Comparison of ENCODE assay signal across 24 cellular contexts in genomic region chr1:85616736-85617135, GRCh38. TPM values are rescaled to one million over a fixed set of nuclear protein-coding genes. Genes with fewer than 3 reads are reported as not detected.
DNase-seq lines count a peak whose midpoint lies in the region; ATAC-seq, FAIRE-seq and TF ChIP-seq lines count a peak whose summit lies in the region.
"Had no signal": no experiment of that assay in that cellular context is flagged by ENCODE, and none has a peak within 500 bp of the region (broad histone marks: within the 10 kb centered on the region; RNA-seq: fewer than 3 reads in every experiment).

No MANE protein-coding gene starts in this region.

- H2AFZ ChIP-seq in endothelial cell of umbilical vein (ENCODE audit: low read depth, low read length): peak overlapping the region; percentile 32
- no peak overlapping the region for H2AFZ ChIP-seq in neuronal stem cell (ENCODE audit: low read length)

- DNase-seq in ascending aorta (ENCODE audit: low spot score in 2 of 2) (no peak), endothelial cell of umbilical vein (ENCODE audit: low read depth, low spot score) (no peak), neuronal stem cell (ENCODE audit: low spot score) (no peak), retina (peak; percentile 22), DMS53 treated with DMSO at 0.1 percent for 48 hours (lab: John Stamatoyannopoulos, UW; ENCODE audit: unreplicated experiment) (no peak), NCI-H510A (lab: John Stamatoyannopoulos, UW) (no peak), midbrain (lab: John Stamatoyannopoulos, UW) (no peak)
- DNase-seq: ACHN; BE2C; C1 segment of cervical spinal cord; CD4-positive, CD25-positive, alpha-beta regulatory T cell; CD8-positive, alpha-beta memory T cell; COR-L47; DMS 273 treated with DMSO at 0.1 percent for 48 hours; DMS53; GM23248; HCEC 1CT had no signal

- no peaks in the 10 kb centered on the region for H3K79me2 ChIP-seq in endothelial cell of umbilical vein (ENCODE audit: control insufficient read depth, insufficient read depth, low read length)

- H3K27ac ChIP-seq in ascending aorta (peak overlapping the region; percentile 9 to 15), endothelial cell of umbilical vein (ENCODE audit: insufficient read depth, low read depth, low read length) (no peak overlapping the region), neuronal stem cell (replicated peaks; ENCODE audit: low read length) (no peak overlapping the region)

- no peak overlapping the region for H2BK5ac ChIP-seq in neuronal stem cell (ENCODE audit: low read length)

- no peak for TF ChIP-seq POLR2A in endothelial cell of umbilical vein (IDR thresholded peaks at IDR 0.05; ENCODE audit: low read depth, low read length)

- no peak overlapping the region for H3K18ac ChIP-seq in neuronal stem cell (ENCODE audit: low read length)

- FAIRE-seq in endothelial cell of umbilical vein (lab: Jason Lieb, UNC): no peak
- FAIRE-seq: A204.1, G401.6, GM12891, GM19239, H54, HepG2 had no signal

- H3K9me1 ChIP-seq in endothelial cell of umbilical vein (replicated peaks; ENCODE audit: control insufficient read depth, extremely low read depth, insufficient read depth, low read length): no peaks in the 10 kb centered on the region

- no CpG with 5 or more reads among the region's 3 CpGs for WGBS in neuronal stem cell (ENCODE audit: extremely low coverage in 2 of 2, insufficient read length in 2 of 2, insufficient replicate concordance in 1 of 2), 2 donors

- H3K4me1 ChIP-seq in ascending aorta (peaks cover 3 to 16% of the 10 kb centered on the region in 2 donors), endothelial cell of umbilical vein (ENCODE audit: control insufficient read depth, extremely low read depth, insufficient read depth, low read length) (peaks cover 10% of the 10 kb centered on the region), neuronal stem cell (ENCODE audit: control insufficient read depth in 2 of 2, insufficient read depth in 1 of 2, low read depth in 1 of 2, low read length in 2 of 2) (peaks cover 3 to 13% of the 10 kb centered on the region in 2 donors)
- H3K4me1 ChIP-seq: BE2C had no signal

- no peak for ATAC-seq in GM19395 (IDR thresholded peaks at IDR 0.05; ENCODE audit: unreplicated experiment)
- ATAC-seq: HepG2 had no signal

- H3K23ac ChIP-seq in neuronal stem cell (ENCODE audit: low read depth, low read length, poor library complexity): no peak overlapping the region

- dilution Hi-C loops in endothelial cell of umbilical vein (cut with MboI; ENCODE audit: extremely low pct_ligation_motif_present, low sequenced_read_pairs): no loop called here

- no TSS peak for BruUV-seq in endothelial cell of umbilical vein (replicated peaks; lab: Mats Ljungman, UMichigan)

- no peaks in the 10 kb centered on the region for H4K20me1 ChIP-seq in endothelial cell of umbilical vein (replicated peaks; ENCODE audit: control insufficient read depth, extremely low read depth, insufficient read depth, low read length)

- TF ChIP-seq CTCF in ascending aorta (IDR thresholded peaks at IDR 0.05) (no peak), endothelial cell of umbilical vein (IDR thresholded peaks at IDR 0.05; ENCODE audit: extremely low read depth in 1 of 2, insufficient read depth in 1 of 2, low read depth in 1 of 2, low read length in 2 of 2) (no peak)

- H3K4ac ChIP-seq in neuronal stem cell (ENCODE audit: low read length): no peak overlapping the region

- intact Hi-C loops in ascending aorta (cut with DNase I): loop anchor here (10.0 kb wide), 1 partner anchor 268 kb away; no protein-coding TSS in a partner anchor
- intact Hi-C loops in endothelial cell of umbilical vein (cut with micrococcal nuclease): loop anchor here (10.0 kb wide), 1 partner anchor 268 kb away; no protein-coding TSS in a partner anchor

- H3K4me3 ChIP-seq in ascending aorta (no peak overlapping the region), endothelial cell of umbilical vein (replicated peaks in 1 of 3; ENCODE audit: insufficient read depth in 1 of 3, low read depth in 1 of 3, low read length in 3 of 3) (no peak overlapping the region), neuronal stem cell (ENCODE audit: low read length in 2 of 2) (no peak overlapping the region)
- H3K4me3 ChIP-seq: GM23248 had no signal

- H2BK120ac ChIP-seq in neuronal stem cell (ENCODE audit: low read depth, low read length): no peak overlapping the region

- H3K36me3 ChIP-seq in ascending aorta (no peaks in the 10 kb centered on the region), endothelial cell of umbilical vein (ENCODE audit: control insufficient read depth in 2 of 2, extremely low read depth in 1 of 2, insufficient read depth in 2 of 2, low read length in 2 of 2) (no peaks in the 10 kb centered on the region), neuronal stem cell (replicated peaks in 1 of 2; ENCODE audit: control insufficient read depth in 2 of 2, insufficient read depth in 2 of 2, low read length in 2 of 2) (no peaks in the 10 kb centered on the region)
- H3K36me3 ChIP-seq: BE2C had no signal

- H4K91ac ChIP-seq in neuronal stem cell (ENCODE audit: low read depth, low read length, poor library complexity): no peak overlapping the region

- no peak overlapping the region for H2BK12ac ChIP-seq in neuronal stem cell (ENCODE audit: low read length)

- H3K9ac ChIP-seq in endothelial cell of umbilical vein (replicated peaks; ENCODE audit: extremely low read depth, insufficient read depth, low read length) (no peak overlapping the region), neuronal stem cell (ENCODE audit: low read depth, low read length, poor library complexity) (no peak overlapping the region)

- H3K4me2 ChIP-seq in endothelial cell of umbilical vein (ENCODE audit: insufficient read depth, low read length): no peak overlapping the region
- no peak overlapping the region for H3K4me2 ChIP-seq in neuronal stem cell (ENCODE audit: insufficient read depth, low read length, poor library complexity, severe bottlenecking)

- POLR2A ChIA-PET in endothelial cell of umbilical vein (lab: Charles Lee): no interaction called here

- CTCF ChIA-PET in endothelial cell of umbilical vein (lab: Charles Lee): interaction anchor here (1.7 to 1.8 kb wide), 2 partner anchors 12 to 76 kb away, joined by 6 to 8 read pairs; no protein-coding TSS in a partner anchor

- H4K8ac ChIP-seq in neuronal stem cell (ENCODE audit: low read depth, low read length): no peak overlapping the region

- no peaks in the 10 kb centered on the region for H3K27me3 ChIP-seq in ascending aorta
- no peaks in the 10 kb centered on the region for H3K27me3 ChIP-seq in endothelial cell of umbilical vein (ENCODE audit: control insufficient read depth in 2 of 2, insufficient read depth in 2 of 2, low read length in 2 of 2)
- no peaks in the 10 kb centered on the region for H3K27me3 ChIP-seq in neuronal stem cell (ENCODE audit: control insufficient read depth in 3 of 3, insufficient read depth in 3 of 3, low read depth in 1 of 3, low read length in 3 of 3)
- H3K27me3 ChIP-seq: BE2C had no signal

- H3K79me1 ChIP-seq in neuronal stem cell (ENCODE audit: low read depth, low read length): no peaks in the 10 kb centered on the region

- H3K9me3 ChIP-seq in ascending aorta (peaks cover 0 to 9% of the 10 kb centered on the region in 2 donors), endothelial cell of umbilical vein (replicated peaks; ENCODE audit: control insufficient read depth, insufficient read depth, low read length) (peaks cover 3% of the 10 kb centered on the region), neuronal stem cell (replicated peaks in 1 of 2; ENCODE audit: control insufficient read depth in 2 of 2, insufficient read depth in 1 of 2, low read depth in 1 of 2, low read length in 2 of 2) (peaks cover 0 to 18% of the 10 kb centered on the region in 2 donors)
- H3K9me3 ChIP-seq: BE2C had no signal

- H2BK15ac ChIP-seq in neuronal stem cell (ENCODE audit: low read length): no peak overlapping the region

- peak overlapping the region; percentile 15 for H2AK5ac ChIP-seq in neuronal stem cell (ENCODE audit: low read depth, low read length)

- H3K14ac ChIP-seq in neuronal stem cell (ENCODE audit: low read length): no peak overlapping the region

TF ChIP-seq in endothelial cell of umbilical vein, 7 proteins besides CTCF, POLR2A, EP300 and RAD21:
- TF ChIP-seq FOS (IDR thresholded peaks at IDR 0.05; ENCODE audit: borderline replicate concordance, insufficient read depth, low read length) (no peak), GATA2 (IDR thresholded peaks at IDR 0.05; ENCODE audit: insufficient read depth, insufficient read length, low read depth, low read length) (no peak), EZH2 (IDR thresholded peaks at IDR 0.05; ENCODE audit: borderline replicate concordance, low read depth, low read length, severe bottlenecking) (no peak), MYC (IDR thresholded peaks at IDR 0.05; ENCODE audit: low read depth, low read length) (no peak), JUN (IDR thresholded peaks at IDR 0.05; ENCODE audit: borderline replicate concordance, insufficient read depth, insufficient read length, low read depth) (no peak), POLR2AphosphoS5 (IDR thresholded peaks at IDR 0.05; ENCODE audit: insufficient read depth, low read depth, low read length) (no peak), MAX (IDR thresholded peaks at IDR 0.05; ENCODE audit: insufficient read depth, insufficient read length) (no peak)

RNA-seq across cellular contexts. Expression of gene CCN1, which starts 36.2 kb away (rescaled TPM):
- total RNA-seq in ascending aorta (933 TPM), endothelial cell of umbilical vein (899 and 1,036 TPM in 2 replicates)
- 462 and 516 TPM in 2 replicates for polyA plus RNA-seq in endothelial cell of umbilical vein
- polyA plus RNA-seq in endothelial cell of umbilical vein (2011; cell fraction: cytosol; rRNA removed): 1,025 and 1,084 TPM in 2 replicates
- 1,068 and 1,375 TPM in 2 replicates for polyA plus RNA-seq in endothelial cell of umbilical vein (2011; cell fraction: nucleus; rRNA removed)
- polyA plus RNA-seq in endothelial cell of umbilical vein (2012): 928 and 992 TPM in 2 replicates
- 488 and 545 TPM in 2 replicates for polyA minus RNA-seq in endothelial cell of umbilical vein
- polyA minus RNA-seq in endothelial cell of umbilical vein (2011; cell fraction: cytosol; rRNA and poly(A)+ RNA removed): 28.7 TPM
- 275 and 431 TPM in 2 replicates for polyA minus RNA-seq in endothelial cell of umbilical vein (2011; cell fraction: nucleus; rRNA and poly(A)+ RNA removed)
- 66.8 TPM for polyA plus RNA-seq in neuronal stem cell (2013, experiment 1 of 2)
- 66.8 TPM for polyA plus RNA-seq in neuronal stem cell (2013, experiment 2 of 2)
- total RNA-seq: CD4-positive, CD25-positive, alpha-beta regulatory T cell had no signal
- polyA plus RNA-seq: CD4-positive, CD25-positive, alpha-beta regulatory T cell; CD8-positive, alpha-beta memory T cell had no signal

Comparison
In these comparisons a context has a peak if more than half of its experiments do, and no peak if none do; other contexts are left out.
1. H3K27ac ChIP-seq: peak in ascending aorta (2 of 2); none in endothelial cell of umbilical vein (single experiment) and neuronal stem cell (single experiment).